ENCODE assay signal across 1 cellular context in the genomic region with DNA sequence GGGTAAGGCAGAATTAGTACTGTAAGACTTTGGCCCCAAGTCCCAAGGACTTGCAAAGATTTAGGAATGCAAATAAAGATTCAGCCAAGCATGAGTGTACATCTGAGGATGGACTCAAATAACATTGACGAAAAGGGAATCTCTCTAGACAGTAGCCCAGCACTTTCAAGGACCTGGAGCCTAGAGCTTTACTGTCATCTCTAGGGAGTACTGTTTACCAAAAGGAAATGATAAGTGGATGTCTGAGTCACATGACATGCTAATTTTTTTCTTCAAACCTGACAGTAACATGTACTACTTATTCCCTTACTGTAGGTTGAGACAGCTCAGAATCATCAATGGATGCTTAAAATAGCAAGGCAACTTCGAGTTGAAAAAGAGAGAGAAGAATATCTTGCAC.
TF ChIP-seq lines count a peak whose summit lies in the region.

No MANE protein-coding gene starts in this region.

TF ChIP-seq in K562, 482 proteins besides CTCF, POLR2A, EP300 and RAD21 (continued from another document):
- TF ChIP-seq ZNF384 (IDR thresholded peaks at IDR 0.05; ENCODE audit: low read depth, low read length) (peak; percentile 43; the same call in 1 of the 2 replicates), RAD51 (IDR thresholded peaks at IDR 0.05; ENCODE audit: borderline replicate concordance, low read depth) (peak; percentile 88), U2AF2 (optimal IDR thresholded peaks at IDR 0.05; ENCODE audit: low read depth, low read length) (no peak), ZNF140 (CRISPR knock-in tag; IDR thresholded peaks at IDR 0.05) (no peak), RBBP5 (IDR thresholded peaks at IDR 0.05; ENCODE audit: borderline replicate concordance, insufficient read depth, low read length, poor library complexity, severe bottlenecking) (no peak), MED1 (CRISPR knock-in tag; IDR thresholded peaks at IDR 0.05; ENCODE audit: borderline replicate concordance) (no peak), TRIM28 (IDR thresholded peaks at IDR 0.05) (no peak), ARNT (IDR thresholded peaks at IDR 0.05) (peak in 1 of 2 experiments; percentile 32; a peak in 1 of 4 replicates), CBFA2T2 (conservative IDR thresholded peaks at IDR 0.05) (peak; percentile 32; the same call in 1 of the 2 replicates), MEIS2 (IDR thresholded peaks at IDR 0.05; ENCODE audit: partially characterized antibody) (peak; percentile 70), TSC22D4 (tag; IDR thresholded peaks at IDR 0.05) (no peak), TAF7 (tag; IDR thresholded peaks at IDR 0.05) (no peak), ZNF311 (CRISPR knock-in tag; IDR thresholded peaks at IDR 0.05) (no peak), POLR2B (IDR thresholded peaks at IDR 0.05; ENCODE audit: low read depth, partially characterized antibody) (no peak), FOXA3 (CRISPR knock-in tag; conservative IDR thresholded peaks at IDR 0.05 in 1 of 2, IDR thresholded peaks at IDR 0.05 in 1 of 2) (peak in 1 of 2 experiments; percentile 64; a peak in 2 of 4 replicates), ZNF282 (CRISPR knock-in tag; IDR thresholded peaks at IDR 0.05) (no peak), FOXK2 (conservative IDR thresholded peaks at IDR 0.05 in 1 of 2, IDR thresholded peaks at IDR 0.05 in 1 of 2; ENCODE audit: low read depth in 2 of 2) (peak; percentile 37 to 71; a peak in 2 of 4 replicates), ESRRA (IDR thresholded peaks at IDR 0.05; ENCODE audit: borderline replicate concordance, low read depth) (no peak), MTA3 (IDR thresholded peaks at IDR 0.05; ENCODE audit: borderline replicate concordance) (no peak), KDM4B (IDR thresholded peaks at IDR 0.05; ENCODE audit: borderline replicate concordance in 2 of 2, low read depth in 1 of 2) (no peak), USF1 (CRISPR knock-in tag; IDR thresholded peaks at IDR 0.05) (peak; percentile 42; the same call in 1 of the 2 replicates), RUNX1 (IDR thresholded peaks at IDR 0.05; ENCODE audit: low read depth) (no peak), SNRNP70 (optimal IDR thresholded peaks at IDR 0.05; ENCODE audit: low read depth, low read length) (no peak), VEZF1 (CRISPR knock-in tag; IDR thresholded peaks at IDR 0.05) (no peak), SMARCA4 (IDR thresholded peaks at IDR 0.05) (no peak), NR3C1 (CRISPR knock-in tag; IDR thresholded peaks at IDR 0.05) (no peak), EP400 (IDR thresholded peaks at IDR 0.05) (no peak), USF2 (CRISPR knock-in tag; IDR thresholded peaks at IDR 0.05) (peak; percentile 66)
- TF ChIP-seq, protein P1, sequence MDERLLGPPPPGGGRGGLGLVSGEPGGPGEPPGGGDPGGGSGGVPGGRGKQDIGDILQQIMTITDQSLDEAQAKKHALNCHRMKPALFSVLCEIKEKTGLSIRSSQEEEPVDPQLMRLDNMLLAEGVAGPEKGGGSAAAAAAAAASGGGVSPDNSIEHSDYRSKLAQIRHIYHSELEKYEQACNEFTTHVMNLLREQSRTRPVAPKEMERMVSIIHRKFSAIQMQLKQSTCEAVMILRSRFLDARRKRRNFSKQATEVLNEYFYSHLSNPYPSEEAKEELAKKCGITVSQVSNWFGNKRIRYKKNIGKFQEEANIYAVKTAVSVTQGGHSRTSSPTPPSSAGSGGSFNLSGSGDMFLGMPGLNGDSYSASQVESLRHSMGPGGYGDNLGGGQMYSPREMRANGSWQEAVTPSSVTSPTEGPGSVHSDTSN (CRISPR knock-in tag; IDR thresholded peaks at IDR 0.05; ENCODE audit: low read depth): no peak
- TF ChIP-seq, protein P1 (tag; conservative IDR thresholded peaks at IDR 0.05; ENCODE audit: low read depth): 0 out of 2 replicates have a peak, but pooled peaks have one; percentile 35
- TF ChIP-seq, protein P2, sequence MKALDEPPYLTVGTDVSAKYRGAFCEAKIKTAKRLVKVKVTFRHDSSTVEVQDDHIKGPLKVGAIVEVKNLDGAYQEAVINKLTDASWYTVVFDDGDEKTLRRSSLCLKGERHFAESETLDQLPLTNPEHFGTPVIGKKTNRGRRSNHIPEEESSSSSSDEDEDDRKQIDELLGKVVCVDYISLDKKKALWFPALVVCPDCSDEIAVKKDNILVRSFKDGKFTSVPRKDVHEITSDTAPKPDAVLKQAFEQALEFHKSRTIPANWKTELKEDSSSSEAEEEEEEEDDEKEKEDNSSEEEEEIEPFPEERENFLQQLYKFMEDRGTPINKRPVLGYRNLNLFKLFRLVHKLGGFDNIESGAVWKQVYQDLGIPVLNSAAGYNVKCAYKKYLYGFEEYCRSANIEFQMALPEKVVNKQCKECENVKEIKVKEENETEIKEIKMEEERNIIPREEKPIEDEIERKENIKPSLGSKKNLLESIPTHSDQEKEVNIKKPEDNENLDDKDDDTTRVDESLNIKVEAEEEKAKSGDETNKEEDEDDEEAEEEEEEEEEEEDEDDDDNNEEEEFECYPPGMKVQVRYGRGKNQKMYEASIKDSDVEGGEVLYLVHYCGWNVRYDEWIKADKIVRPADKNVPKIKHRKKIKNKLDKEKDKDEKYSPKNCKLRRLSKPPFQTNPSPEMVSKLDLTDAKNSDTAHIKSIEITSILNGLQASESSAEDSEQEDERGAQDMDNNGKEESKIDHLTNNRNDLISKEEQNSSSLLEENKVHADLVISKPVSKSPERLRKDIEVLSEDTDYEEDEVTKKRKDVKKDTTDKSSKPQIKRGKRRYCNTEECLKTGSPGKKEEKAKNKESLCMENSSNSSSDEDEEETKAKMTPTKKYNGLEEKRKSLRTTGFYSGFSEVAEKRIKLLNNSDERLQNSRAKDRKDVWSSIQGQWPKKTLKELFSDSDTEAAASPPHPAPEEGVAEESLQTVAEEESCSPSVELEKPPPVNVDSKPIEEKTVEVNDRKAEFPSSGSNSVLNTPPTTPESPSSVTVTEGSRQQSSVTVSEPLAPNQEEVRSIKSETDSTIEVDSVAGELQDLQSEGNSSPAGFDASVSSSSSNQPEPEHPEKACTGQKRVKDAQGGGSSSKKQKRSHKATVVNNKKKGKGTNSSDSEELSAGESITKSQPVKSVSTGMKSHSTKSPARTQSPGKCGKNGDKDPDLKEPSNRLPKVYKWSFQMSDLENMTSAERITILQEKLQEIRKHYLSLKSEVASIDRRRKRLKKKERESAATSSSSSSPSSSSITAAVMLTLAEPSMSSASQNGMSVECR (CRISPR knock-in tag; IDR thresholded peaks at IDR 0.05): no peak
- TF ChIP-seq, protein P3, sequence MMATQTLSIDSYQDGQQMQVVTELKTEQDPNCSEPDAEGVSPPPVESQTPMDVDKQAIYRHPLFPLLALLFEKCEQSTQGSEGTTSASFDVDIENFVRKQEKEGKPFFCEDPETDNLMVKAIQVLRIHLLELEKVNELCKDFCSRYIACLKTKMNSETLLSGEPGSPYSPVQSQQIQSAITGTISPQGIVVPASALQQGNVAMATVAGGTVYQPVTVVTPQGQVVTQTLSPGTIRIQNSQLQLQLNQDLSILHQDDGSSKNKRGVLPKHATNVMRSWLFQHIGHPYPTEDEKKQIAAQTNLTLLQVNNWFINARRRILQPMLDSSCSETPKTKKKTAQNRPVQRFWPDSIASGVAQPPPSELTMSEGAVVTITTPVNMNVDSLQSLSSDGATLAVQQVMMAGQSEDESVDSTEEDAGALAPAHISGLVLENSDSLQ (IDR thresholded peaks at IDR 0.05): peak; percentile 59
- TF ChIP-seq, protein P4, sequence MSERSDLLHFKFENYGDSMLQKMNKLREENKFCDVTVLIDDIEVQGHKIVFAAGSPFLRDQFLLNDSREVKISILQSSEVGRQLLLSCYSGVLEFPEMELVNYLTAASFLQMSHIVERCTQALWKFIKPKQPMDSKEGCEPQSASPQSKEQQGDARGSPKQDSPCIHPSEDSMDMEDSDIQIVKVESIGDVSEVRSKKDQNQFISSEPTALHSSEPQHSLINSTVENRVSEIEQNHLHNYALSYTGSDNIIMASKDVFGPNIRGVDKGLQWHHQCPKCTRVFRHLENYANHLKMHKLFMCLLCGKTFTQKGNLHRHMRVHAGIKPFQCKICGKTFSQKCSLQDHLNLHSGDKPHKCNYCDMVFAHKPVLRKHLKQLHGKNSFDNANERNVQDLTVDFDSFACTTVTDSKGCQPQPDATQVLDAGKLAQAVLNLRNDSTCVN (CRISPR knock-in tag; IDR thresholded peaks at IDR 0.05): no peak
